Comparison of ENCODE assay signal across 10 cellular contexts in genomic region chr12:123571343-123571813, GRCh38. TPM values are rescaled to one million over a fixed set of nuclear protein-coding genes. Genes with fewer than 3 reads are reported as not detected.
A peak's percentile ranks its signal among the peaks of the same experiment; 100 is the strongest.
DNase-seq lines count a peak whose midpoint lies in the region; ATAC-seq and TF ChIP-seq lines count a peak whose summit lies in the region.
"Had no signal": no experiment of that assay in that cellular context is flagged by ENCODE, and none has a peak within 500 bp of the region (broad histone marks: within the 10 kb centered on the region; RNA-seq: fewer than 3 reads in every experiment).

No MANE protein-coding gene starts in this region.

- ATAC-seq in GM21381 (IDR thresholded peaks at IDR 0.05; ENCODE audit: unreplicated experiment) = no peak
- ATAC-seq in natural killer cell treated with Interleukin-12 subunit alpha and Interleukin-12 subunit beta and Interleukin-15 and Interleukin-18, amount 100 ng/mL, for 72 hours = no peak

- peaks cover 12% of the 10 kb centered on the region for H3K36me3 Mint-ChIP-seq in nephron progenitor cell (ENCODE audit: low read depth)
- no peaks in the 10 kb centered on the region for H3K36me3 Mint-ChIP-seq in natural killer cell treated with Interleukin-12 subunit alpha and Interleukin-12 subunit beta and Interleukin-15 and Interleukin-18, amount 100 ng/mL, for 72 hours
- H3K36me3 Mint-ChIP-seq: naive B cell had no signal

- peak overlapping the region; percentile 87 for H3K27ac Mint-ChIP-seq in nephron progenitor cell
- H3K27ac Mint-ChIP-seq in natural killer cell treated with Interleukin-12 subunit alpha and Interleukin-12 subunit beta and Interleukin-15 and Interleukin-18, amount 100 ng/mL, for 72 hours = no peak overlapping the region
- H3K27ac Mint-ChIP-seq: activated CD4-positive, alpha-beta T cell treated with anti-CD3 and anti-CD28 coated beads, Interleukin-2, amount 10 ng/mL, durations not matched to agents 7 days and 5 days had no signal

- DNase-seq in EH (ENCODE audit: low read depth) = peak; percentile 81
- DNase-seq in NCI-H82 treated with DMSO at 0.1 percent for 48 hours (lab: John Stamatoyannopoulos, UW; ENCODE audit: unreplicated experiment) = peak; percentile 52
- peak; percentile 32 for DNase-seq in epithelial cell of proximal tubule (ENCODE audit: low read depth)
- no peak for DNase-seq in nephron progenitor cell
- no peak for DNase-seq in NCI-H510A treated with DMSO at 0.1 percent for 48 hours (lab: John Stamatoyannopoulos, UW)
- DNase-seq in natural killer cell treated with Interleukin-12 subunit alpha and Interleukin-12 subunit beta and Interleukin-15 and Interleukin-18, amount 100 ng/mL, for 72 hours (ENCODE audit: low spot score) = no peak
- no peak for DNase-seq in effector CD4-positive, alpha-beta T cell
- DNase-seq: activated CD4-positive, alpha-beta T cell treated with anti-CD3 and anti-CD28 coated beads, Interleukin-2, amount 10 ng/mL, durations not matched to agents 7 days and 5 days; naive B cell had no signal

- H3K27me3 Mint-ChIP-seq in nephron progenitor cell (ENCODE audit: low read depth, poor library complexity) = peaks cover 7% of the 10 kb centered on the region
- peaks cover 16 to 25% of the 10 kb centered on the region in 2 donors for H3K27me3 Mint-ChIP-seq in natural killer cell treated with Interleukin-12 subunit alpha and Interleukin-12 subunit beta and Interleukin-15 and Interleukin-18, amount 100 ng/mL, for 72 hours

- H3K4me3 ChIP-seq in epithelial cell of proximal tubule (ENCODE audit: low read depth, low read length) = no peak overlapping the region

- H3K9me3 Mint-ChIP-seq in nephron progenitor cell = peaks cover 7% of the 10 kb centered on the region
- no peaks in the 10 kb centered on the region for H3K9me3 Mint-ChIP-seq in natural killer cell treated with Interleukin-12 subunit alpha and Interleukin-12 subunit beta and Interleukin-15 and Interleukin-18, amount 100 ng/mL, for 72 hours
- H3K9me3 Mint-ChIP-seq: activated CD4-positive, alpha-beta T cell treated with anti-CD3 and anti-CD28 coated beads, Interleukin-2, amount 10 ng/mL, durations not matched to agents 7 days and 5 days had no signal

- H3K4me3 Mint-ChIP-seq in nephron progenitor cell = no peak overlapping the region
- H3K4me3 Mint-ChIP-seq in natural killer cell treated with Interleukin-12 subunit alpha and Interleukin-12 subunit beta and Interleukin-15 and Interleukin-18, amount 100 ng/mL, for 72 hours = no peak overlapping the region
- H3K4me3 Mint-ChIP-seq: activated CD4-positive, alpha-beta T cell treated with anti-CD3 and anti-CD28 coated beads, Interleukin-2, amount 10 ng/mL, durations not matched to agents 7 days and 5 days; naive B cell had no signal

- H3K4me1 Mint-ChIP-seq in nephron progenitor cell = peaks cover 10% of the 10 kb centered on the region
- peaks cover 0 to 2% of the 10 kb centered on the region in 2 donors for H3K4me1 Mint-ChIP-seq in natural killer cell treated with Interleukin-12 subunit alpha and Interleukin-12 subunit beta and Interleukin-15 and Interleukin-18, amount 100 ng/mL, for 72 hours (ENCODE audit: low read depth in 2 of 2)

- TF ChIP-seq CTCF in epithelial cell of proximal tubule (conservative IDR thresholded peaks at IDR 0.05; ENCODE audit: low read depth, low read length) (no peak), nephron progenitor cell (IDR thresholded peaks at IDR 0.05) (no peak)

RNA-seq across cellular contexts. Expression of gene TMED2, which starts 13.0 kb away (rescaled TPM):
- 139 and 186 TPM in 2 replicates for total RNA-seq in epithelial cell of proximal tubule
- total RNA-seq in natural killer cell treated with Interleukin-12 subunit alpha and Interleukin-12 subunit beta and Interleukin-15 and Interleukin-18, amount 100 ng/mL, for 72 hours = 100 to 1,000 TPM; 225 to 270 TPM

RNA-seq across cellular contexts. Expression of gene DDX55, which starts 30.5 kb away (rescaled TPM):
- total RNA-seq in epithelial cell of proximal tubule = 20.6 and 28.3 TPM in 2 replicates
- 10 to 100 TPM; 38.7 to 80.0 TPM for total RNA-seq in natural killer cell treated with Interleukin-12 subunit alpha and Interleukin-12 subunit beta and Interleukin-15 and Interleukin-18, amount 100 ng/mL, for 72 hours

RNA-seq across cellular contexts. Expression of gene RILPL1, which starts 37.9 kb away (rescaled TPM):
- 9.5 and 21.2 TPM in 2 replicates for total RNA-seq in epithelial cell of proximal tubule
- total RNA-seq in natural killer cell treated with Interleukin-12 subunit alpha and Interleukin-12 subunit beta and Interleukin-15 and Interleukin-18, amount 100 ng/mL, for 72 hours = 1 to 10 TPM; 2.1 to 2.6 TPM

Comparison
In these comparisons a context has a peak if more than half of its experiments do, and no peak if none do; other contexts are left out.
1. DNase-seq: peak in EH (single experiment), NCI-H82 treated with DMSO at 0.1 percent for 48 hours (single experiment) and epithelial cell of proximal tubule (single experiment); none in nephron progenitor cell (single experiment), NCI-H510A treated with DMSO at 0.1 percent for 48 hours (single experiment), natural killer cell treated with Interleukin-12 subunit alpha and Interleukin-12 subunit beta and Interleukin-15 and Interleukin-18, amount 100 ng/mL, for 72 hours (single experiment) and effector CD4-positive, alpha-beta T cell (single experiment).